13 cellular contexts compared by ENCODE assay signal in the genomic region with DNA sequence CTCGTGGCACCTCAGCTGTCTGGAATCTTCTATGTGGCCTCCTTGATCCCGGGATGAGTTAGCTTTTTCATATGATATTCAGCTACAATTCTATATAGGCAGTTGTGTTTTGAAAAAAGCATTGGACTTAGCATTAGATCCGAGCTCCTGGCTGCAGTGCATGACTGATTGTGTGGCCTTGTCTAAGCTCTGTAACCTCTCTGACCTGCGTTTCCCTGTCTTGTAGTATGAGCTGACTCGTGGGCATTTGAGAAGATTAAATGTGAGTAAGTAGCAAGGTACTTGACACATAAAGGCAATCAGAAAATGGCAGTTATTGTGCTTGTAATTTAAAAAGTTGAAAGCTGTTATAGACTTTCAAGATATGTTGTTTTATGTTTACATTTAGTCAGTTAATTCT.
A peak's percentile ranks its signal among the peaks of the same experiment; 100 is the strongest.
DNase-seq lines count a peak whose midpoint lies in the region; ATAC-seq and TF ChIP-seq lines count a peak whose summit lies in the region.
"Had no signal": no experiment of that assay in that cellular context is flagged by ENCODE, and none has a peak within 500 bp of the region (broad histone marks: within the 10 kb centered on the region; RNA-seq: fewer than 3 reads in every experiment).

No MANE protein-coding gene starts in this region.

- CTCF ChIA-PET in OCI-LY7 (lab: Charles Lee; ENCODE audit: unreplicated experiment) = no interaction called here

- H3K4me3 Mint-ChIP-seq in GM23338 = no peak overlapping the region
- H3K4me3 Mint-ChIP-seq: activated naive CD8-positive, alpha-beta T cell; CD8-positive, alpha-beta T cell had no signal

- H3K9me2 ChIP-seq in GM23338 (ENCODE audit: insufficient read depth) (no peaks in the 10 kb centered on the region), OCI-LY7 (ENCODE audit: insufficient read depth, low read length) (no peaks in the 10 kb centered on the region)

- 0 out of 2 replicates have a peak overlapping the region, but pooled peaks have one; percentile 9 for H3K27ac Mint-ChIP-seq in GM23338
- H3K27ac Mint-ChIP-seq: activated naive CD8-positive, alpha-beta T cell; CD8-positive, alpha-beta T cell had no signal

- H4K20me1 ChIP-seq in GM23338 (replicated peaks; ENCODE audit: insufficient read depth) (no peaks in the 10 kb centered on the region; the same call in none of the 2 replicates), OCI-LY7 (ENCODE audit: insufficient read depth, low read length) (peaks cover 10% of the 10 kb centered on the region)

- peaks cover 60% of the 10 kb centered on the region for H3K4me1 Mint-ChIP-seq in GM23338

- H3K27ac ChIP-seq in GM23338 (ENCODE audit: low read depth) (no peak overlapping the region), OCI-LY7 (ENCODE audit: low read depth, low read length, poor library complexity, severe bottlenecking) (no peak overlapping the region)

- POLR2A ChIA-PET in OCI-LY7 (lab: Charles Lee) = no interaction called here

- peaks cover 97% of the 10 kb centered on the region for H3K79me2 ChIP-seq in GM23338 (replicated peaks; ENCODE audit: insufficient read depth)
- H3K79me2 ChIP-seq in OCI-LY7 (ENCODE audit: insufficient read depth, low read depth, low read length) = peaks cover 12% of the 10 kb centered on the region; the same call in 1 of the 2 replicates

- no peaks in the 10 kb centered on the region for H3F3A ChIP-seq in GM23338 (replicated peaks; ENCODE audit: low read depth)

- no peak overlapping the region for H3K4me2 ChIP-seq in GM23338
- no peak overlapping the region for H3K4me2 ChIP-seq in OCI-LY7 (ENCODE audit: low read length)

- H3K27me3 Mint-ChIP-seq in GM23338 (ENCODE audit: insufficient read depth, low read depth, poor library complexity) = peaks cover 6% of the 10 kb centered on the region
- H3K27me3 Mint-ChIP-seq: activated naive CD8-positive, alpha-beta T cell; naive B cell had no signal

- no peak overlapping the region for H3K4me3 ChIP-seq in GM23338
- H3K4me3 ChIP-seq in OCI-LY7 (ENCODE audit: low read depth, low read length, poor library complexity, severe bottlenecking) = no peak overlapping the region

- H3K4me1 ChIP-seq in GM23338 (ENCODE audit: insufficient read depth) = peaks cover 43% of the 10 kb centered on the region
- peaks cover 5% of the 10 kb centered on the region for H3K4me1 ChIP-seq in OCI-LY7 (ENCODE audit: insufficient read depth, low read length, poor library complexity, severe bottlenecking)

- H3K9me3 ChIP-seq in OCI-LY7 (ENCODE audit: low read length) = no peaks in the 10 kb centered on the region

- H2AFZ ChIP-seq in GM23338 = no peak overlapping the region
- no peak overlapping the region for H2AFZ ChIP-seq in OCI-LY7 (ENCODE audit: low read length)

- H3K27me3 ChIP-seq in GM23338 (ENCODE audit: insufficient read depth) = no peaks in the 10 kb centered on the region

- no peak for DNase-seq in GM23338 (ENCODE audit: low spot score)
- peak; percentile 92 for DNase-seq in amniotic epithelial cell (ENCODE audit: low read depth)
- no peak for DNase-seq in left ventricle myocardium superior
- DNase-seq in renal cortical epithelial cell (ENCODE audit: low read depth) = peak; percentile 78
- DNase-seq in OCI-LY7 (ENCODE audit: low spot score) = no peak
- DNase-seq in cerebellar nuclear complex (lab: John Stamatoyannopoulos, UW) = no peak
- DNase-seq: activated CD4-positive, alpha-beta T cell treated with anti-CD3 and anti-CD28 coated beads for 48 hours; CD8-positive, alpha-beta T cell; naive B cell; NCI-H146 had no signal

- no peak for TF ChIP-seq CTCF in GM23338 (conservative IDR thresholded peaks at IDR 0.05; ENCODE audit: low read depth in 2 of 2)
- no peak for TF ChIP-seq CTCF in OCI-LY7 (conservative IDR thresholded peaks at IDR 0.05; ENCODE audit: low read length)

- H3K36me3 ChIP-seq in GM23338 (ENCODE audit: insufficient read depth) (no peaks in the 10 kb centered on the region), OCI-LY7 (ENCODE audit: insufficient read depth, low read length) (no peaks in the 10 kb centered on the region)

- no peaks in the 10 kb centered on the region; the same call in 2 of the 3 replicates for H3K36me3 Mint-ChIP-seq in GM23338 (ENCODE audit: low read depth)
- H3K36me3 Mint-ChIP-seq: activated naive CD8-positive, alpha-beta T cell; naive B cell had no signal

- no peaks in the 10 kb centered on the region for H3K9me3 Mint-ChIP-seq in GM23338
- H3K9me3 Mint-ChIP-seq: CD8-positive, alpha-beta T cell; naive B cell had no signal

- intact Hi-C loops in left ventricle myocardium superior (cut with micrococcal nuclease) = no loop called here
- intact Hi-C loops in OCI-LY7 (cut with micrococcal nuclease; ENCODE audit: unreplicated experiment) = no loop called here

- ATAC-seq in GM23338 = no peak
- ATAC-seq in left ventricle myocardium superior = peak; percentile 69
- ATAC-seq in HG03432 (IDR thresholded peaks at IDR 0.05; ENCODE audit: unreplicated experiment) = no peak
- ATAC-seq in HG03045 (IDR thresholded peaks at IDR 0.05; ENCODE audit: unreplicated experiment) = no peak
- ATAC-seq: CD8-positive, alpha-beta T cell had no signal

- BruUV-seq in OCI-LY7 (replicated peaks; lab: Mats Ljungman, UMichigan) = no TSS peak

TF ChIP-seq in GM23338, 12 proteins besides CTCF, POLR2A, EP300 and RAD21:
- TF ChIP-seq CREB1 (CRISPR knock-in tag; IDR thresholded peaks at IDR 0.05; ENCODE audit: low read depth) = no peak
- no peak for TF ChIP-seq NANOG (IDR thresholded peaks at IDR 0.05; ENCODE audit: borderline replicate concordance)

Comparison
In these comparisons a context has a peak if more than half of its experiments do, and no peak if none do; other contexts are left out.
1. DNase-seq: peak in amniotic epithelial cell (single experiment) and renal cortical epithelial cell (single experiment); none in GM23338 (single experiment), left ventricle myocardium superior (single experiment), OCI-LY7 (single experiment) and cerebellar nuclear complex (0 of 2).